ENCODE assay signal across 21 cellular contexts in the genomic region with DNA sequence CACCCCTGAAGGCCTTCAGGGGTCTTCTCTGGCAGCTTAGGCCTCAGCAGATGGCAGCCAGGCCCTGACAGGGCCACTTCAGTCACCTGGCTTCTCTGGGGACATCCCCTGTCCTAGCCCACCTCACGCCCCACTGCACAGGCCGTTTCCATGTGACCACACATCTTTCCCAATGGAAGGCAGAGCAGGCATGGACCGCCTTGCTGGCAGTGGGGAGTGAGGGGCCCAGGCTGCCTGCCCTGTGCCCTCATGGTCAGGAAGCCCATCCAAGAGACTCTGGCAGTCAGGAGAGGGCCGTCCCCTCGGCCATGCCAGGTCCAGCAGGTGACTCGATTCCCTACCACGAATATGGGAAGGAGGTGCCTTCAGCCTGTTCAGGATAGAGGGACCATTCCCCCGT. TPM values are rescaled to one million over a fixed set of nuclear protein-coding genes. Genes with fewer than 3 reads are reported as not detected.
DNase-seq lines count a peak whose midpoint lies in the region; ATAC-seq, FAIRE-seq and TF ChIP-seq lines count a peak whose summit lies in the region.
"Had no signal": no experiment of that assay in that cellular context is flagged by ENCODE, and none has a peak within 500 bp of the region (broad histone marks: within the 10 kb centered on the region; RNA-seq: fewer than 3 reads in every experiment).

No MANE protein-coding gene starts in this region.

- no peak overlapping the region for H2BK5ac ChIP-seq in H1 (ENCODE audit: low read depth, low read length)

- no peak overlapping the region for H3K56ac ChIP-seq in H1 (replicated peaks; ENCODE audit: insufficient read length, low read depth, low read length)

- H3K27ac ChIP-seq in heart right ventricle (no peak overlapping the region), H1 (ENCODE audit: low read depth, low read length) (no peak overlapping the region), thyroid gland (peak overlapping the region in 1 of 3 donors; percentile 39)
- H3K27ac ChIP-seq: 22Rv1, GM23248 had no signal

- POLR2A ChIA-PET in H1 (lab: Charles Lee; ENCODE audit: partially characterized antibody), result no interaction called here

- TF ChIP-seq EP300 in H1 (IDR thresholded peaks at IDR 0.05; ENCODE audit: borderline replicate concordance in 1 of 2, low read depth in 2 of 2, low read length in 2 of 2), result no peak

- H3K4me1 ChIP-seq in heart right ventricle (peaks cover 0 to 5% (median 0%) of the 10 kb centered on the region in 9 donors), H1 (replicated peaks in 1 of 4; ENCODE audit: control insufficient read depth in 3 of 4, insufficient read depth in 4 of 4, low read length in 3 of 4) (no peaks in the 10 kb centered on the region; a peak in 1 of 7 replicates), thyroid gland (peaks cover 18 to 22% of the 10 kb centered on the region in 2 donors)

- 94 to 95% methylated on average over 8 of the region's 8 CpGs for WGBS in heart right ventricle, 2 donors
- 86% methylated on average over 8 of the region's 8 CpGs; no CpG with 5 or more reads in 1 of the 2 experiments for WGBS in H1 (ENCODE audit: extremely low coverage in 1 of 2, insufficient coverage in 1 of 2, insufficient read length in 1 of 2, insufficient replicate concordance in 2 of 2, low coverage in 1 of 2, low lambda C conversion rate in 2 of 2, missing lambda C conversion rate in 1 of 2), 2 experiments
- WGBS in thyroid gland, 2 donors, result 78 to 88% methylated on average over 6 to 7 of the region's 8 CpGs

- peak; percentile 19 for DNase-seq in left ventricle myocardium superior
- no peak for DNase-seq in heart right ventricle
- no peak for DNase-seq in H1 (ENCODE audit: low read depth in 1 of 2, low spot score in 2 of 2)
- DNase-seq in medulla oblongata (ENCODE audit: extremely low spot score), result peak; percentile 18
- DNase-seq in thyroid gland, result peak; percentile 18 to 49
- DNase-seq in GM19240 (ENCODE audit: insufficient read length, low spot score), result no peak
- DNase-seq in activated naive CD4-positive, alpha-beta T cell treated with anti-CD3 and anti-CD28 coated beads, Interleukin-2, amount 50 U/mL, for 16 hours, result no peak
- DNase-seq in hippocampal formation (lab: John Stamatoyannopoulos, UW), result no peak
- DNase-seq: Calu3; CD4-positive, alpha-beta memory T cell; COR-L47; DMS53; DMS79 treated with DMSO at 0.1 percent for 48 hours; GF-D8; GM23248; H9; HFFc6 had no signal

- no peak overlapping the region for H2BK120ac ChIP-seq in H1 (replicated peaks; ENCODE audit: low read depth, low read length)

- no peak for TF ChIP-seq RAD21 in H1 (IDR thresholded peaks at IDR 0.05 in 1 of 2, conservative IDR thresholded peaks at IDR 0.05 in 1 of 2; ENCODE audit: low read depth in 2 of 2, low read length in 2 of 2)

- H3K23ac ChIP-seq in H1 (ENCODE audit: insufficient read length), result no peak overlapping the region

- no peaks in the 10 kb centered on the region for H3K79me2 ChIP-seq in H1 (ENCODE audit: control insufficient read depth in 1 of 2, insufficient read depth in 2 of 2, low read length in 2 of 2)

- no peak overlapping the region for H4K91ac ChIP-seq in H1 (replicated peaks; ENCODE audit: insufficient read length, low read length)

- no peak overlapping the region for H2BK20ac ChIP-seq in H1 (ENCODE audit: low read length)

- H3K4me2 ChIP-seq in H1 (ENCODE audit: insufficient read depth in 1 of 2, low read depth in 2 of 2, low read length in 2 of 2), result no peak overlapping the region

- intact Hi-C loops in left ventricle myocardium superior (cut with micrococcal nuclease), result no loop called here
- intact Hi-C loops in heart right ventricle (cut with DNase I), result loop anchor here in 1 of 10 donors (10.0 kb wide), 1 partner anchor 375 kb away; a partner anchor contains a TSS
- intact Hi-C loops in thyroid gland (cut with DNase I), result no loop called here

- H3K27me3 ChIP-seq in heart right ventricle, result no peaks in the 10 kb centered on the region
- H3K27me3 ChIP-seq in H1 (replicated peaks in 1 of 4; ENCODE audit: control insufficient read depth in 3 of 4, extremely low read depth in 1 of 4, insufficient read depth in 3 of 4, low read length in 3 of 4), result peaks cover 0 to 50% (median 16%) of the 10 kb centered on the region in 4 experiments; a peak in 5 of 7 replicates
- no peaks in the 10 kb centered on the region for H3K27me3 ChIP-seq in thyroid gland

- TF ChIP-seq CTCF in heart right ventricle (IDR thresholded peaks at IDR 0.05) (no peak), H1 (IDR thresholded peaks at IDR 0.05; ENCODE audit: control extremely low read depth in 1 of 3, insufficient read depth in 1 of 3, low read depth in 1 of 3, low read length in 3 of 3) (no peak), thyroid gland (IDR thresholded peaks at IDR 0.05) (no peak)

- no peak for FAIRE-seq in H1 (lab: Jason Lieb, UNC)
- FAIRE-seq: A204.1, GM12891, GM18507 had no signal

- H3K36me3 ChIP-seq in heart right ventricle (no peaks in the 10 kb centered on the region), H1 (ENCODE audit: control insufficient read depth in 2 of 4, insufficient read depth in 4 of 4, low read length in 3 of 4) (no peaks in the 10 kb centered on the region), thyroid gland (no peaks in the 10 kb centered on the region)

- TF ChIP-seq POLR2A in H1 (IDR thresholded peaks at IDR 0.05; ENCODE audit: control extremely low read depth in 1 of 2, low read depth in 2 of 2, low read length in 2 of 2), result no peak
- no peak for TF ChIP-seq POLR2A in thyroid gland (IDR thresholded peaks at IDR 0.05)

- no peak overlapping the region for H2BK12ac ChIP-seq in H1 (ENCODE audit: low read depth, low read length)

- CTCF ChIA-PET in H1 (lab: Charles Lee; ENCODE audit: partially characterized antibody), result interaction anchor here (0.6 to 14.9 kb wide), 7 partner anchors 7 to 775 kb away, joined by 3 to 291 read pairs (median 20); a partner anchor contains a TSS

- no peak overlapping the region for H3K18ac ChIP-seq in H1 (ENCODE audit: extremely low read depth, low read length)

- peak overlapping the region; percentile 4; the same call in 1 of the 2 replicates for H4K8ac ChIP-seq in H1 (ENCODE audit: extremely low read depth, insufficient read depth, low read length)

- H2AFZ ChIP-seq in H1 (ENCODE audit: low read length), result no peak overlapping the region
- H2AFZ ChIP-seq: GM23248 had no signal

- H3K9me3 ChIP-seq in heart right ventricle, result no peaks in the 10 kb centered on the region
- H3K9me3 ChIP-seq in H1 (ENCODE audit: insufficient read depth in 2 of 2, low read depth in 1 of 2, low read length in 1 of 2), result no peaks in the 10 kb centered on the region
- no peaks in the 10 kb centered on the region for H3K9me3 ChIP-seq in thyroid gland

- no peak overlapping the region for H3K4ac ChIP-seq in H1 (replicated peaks; ENCODE audit: insufficient read length, low read depth, low read length)

- H3K9ac ChIP-seq in H1 (replicated peaks in 1 of 4; ENCODE audit: extremely low read depth in 1 of 4, low read depth in 3 of 4, low read length in 3 of 4), result no peak overlapping the region
- H3K9ac ChIP-seq: GM23248 had no signal

- H2AK5ac ChIP-seq in H1 (ENCODE audit: low read depth, low read length), result no peak overlapping the region

- H4K20me1 ChIP-seq in H1 (replicated peaks in 1 of 2; ENCODE audit: control insufficient read depth in 1 of 2, insufficient read depth in 2 of 2, low read length in 2 of 2), result peaks cover 5 to 25% of the 10 kb centered on the region in 2 experiments

- ATAC-seq in left ventricle myocardium superior, result no peak
- ATAC-seq in heart right ventricle, result no peak

- H4K5ac ChIP-seq in H1 (ENCODE audit: insufficient read length, low read depth, low read length), result no peak overlapping the region

- no peaks in the 10 kb centered on the region; the same call in 1 of the 2 replicates for H3K23me2 ChIP-seq in H1 (ENCODE audit: low read depth, low read length)

- H3K79me1 ChIP-seq in H1 (ENCODE audit: low read depth, low read length), result peaks cover 3% of the 10 kb centered on the region

- H3K4me3 ChIP-seq in heart right ventricle, result no peak overlapping the region
- H3K4me3 ChIP-seq in H1 (ENCODE audit: extremely low read depth in 1 of 4, insufficient read depth in 2 of 4, low read depth in 3 of 4, low read length in 4 of 4), result no peak overlapping the region
- H3K4me3 ChIP-seq in thyroid gland (replicated peaks in 1 of 3), result no peak overlapping the region
- H3K4me3 ChIP-seq: GM23248 had no signal

- H2BK15ac ChIP-seq in H1 (ENCODE audit: low read length), result no peak overlapping the region

- H3K14ac ChIP-seq in H1 (ENCODE audit: insufficient read length), result no peak overlapping the region

TF ChIP-seq in H1, 55 proteins besides CTCF, POLR2A, EP300 and RAD21 (continues in another document):
- TF ChIP-seq SIN3A (conservative IDR thresholded peaks at IDR 0.05 in 1 of 2, IDR thresholded peaks at IDR 0.05 in 1 of 2; ENCODE audit: low read depth in 1 of 2, low read length in 2 of 2), result no peak
- no peak for TF ChIP-seq CBX8 (IDR thresholded peaks at IDR 0.05; ENCODE audit: borderline replicate concordance, low read depth, low read length)

RNA-seq across cellular contexts. Expression of a gene that starts 25.8 kb away (rescaled TPM):
- total RNA-seq in left ventricle myocardium superior, result 139 TPM
- total RNA-seq in heart right ventricle, result 100 to 1,000 TPM in 8 of 10 donors, 10 to 100 TPM in 2; 86.2 to 134 (median 115) TPM
- polyA plus RNA-seq in heart right ventricle, result 100 to 1,000 TPM in 1 of 2 donors, 10 to 100 TPM in 1; 77.6 to 497 TPM
- total RNA-seq in H1 (2021; fragmentation: NEBNext Ultra II Directional; extraction: Animal tissue kit (Norgen Biotek cat#: 25700)), result 19.5 and 19.6 TPM in 2 replicates
- polyA plus RNA-seq in H1 (2011; rRNA removed), result 34.1 and 107 TPM in 2 replicates
- polyA plus RNA-seq in H1 (2011; cell fraction: cytosol; rRNA removed), result 32.4 TPM
- polyA plus RNA-seq in H1 (2011; cell fraction: nucleus; rRNA removed), result 76.9 TPM
- 11.6 to 26.0 TPM (median 19.7 TPM) in 4 replicates for polyA plus RNA-seq in H1 (2012, experiment 1 of 2)
- polyA plus RNA-seq in H1 (2012, experiment 2 of 2), result 38.9 TPM
- 15.5 TPM for polyA plus RNA-seq in H1 (2013, experiment 1 of 2)
- 18.0 TPM for polyA plus RNA-seq in H1 (2013, experiment 2 of 2)
- polyA minus RNA-seq in H1 (2011; rRNA and poly(A)+ RNA removed), result 1.8 and 2.5 TPM in 2 replicates
- polyA minus RNA-seq in H1 (2011; cell fraction: cytosol; rRNA and poly(A)+ RNA removed), result 21.4 TPM
- polyA minus RNA-seq in H1 (2011; cell fraction: nucleus; rRNA and poly(A)+ RNA removed), result 16.9 TPM
- 10 to 100 TPM; 62.5 to 89.5 (median 70.0) TPM for total RNA-seq in thyroid gland

RNA-seq across cellular contexts. Expression of a gene that starts 45.9 kb away (rescaled TPM):
- total RNA-seq in left ventricle myocardium superior (127 TPM), heart right ventricle (100 to 1,000 TPM in 1 of 10 donors, 10 to 100 TPM in 9; 67.4 to 105 (median 87.9) TPM), thyroid gland (100 to 1,000 TPM in 2 of 4 donors, 10 to 100 TPM in 2; 80.8 to 116 (median 106) TPM)
- polyA plus RNA-seq in heart right ventricle (100 to 1,000 TPM in 1 of 2 donors, 10 to 100 TPM in 1; 55.3 to 144 TPM), H1 (2011; rRNA removed) (140 and 151 TPM in 2 replicates)
- total RNA-seq in H1 (2021; fragmentation: NEBNext Ultra II Directional; extraction: Animal tissue kit (Norgen Biotek cat#: 25700)), result 316 and 329 TPM in 2 replicates
- 252 TPM for polyA plus RNA-seq in H1 (2011; cell fraction: cytosol; rRNA removed)
- polyA plus RNA-seq in H1 (2011; cell fraction: nucleus; rRNA removed), result 221 TPM
- polyA plus RNA-seq in H1 (2012, experiment 1 of 2), result 305 to 468 TPM (median 341 TPM) in 4 replicates
- polyA plus RNA-seq in H1 (2012, experiment 2 of 2), result 185 TPM
- polyA plus RNA-seq in H1 (2013, experiment 1 of 2), result 190 TPM
- polyA plus RNA-seq in H1 (2013, experiment 2 of 2), result 182 TPM
- 373 and 434 TPM in 2 replicates for polyA minus RNA-seq in H1 (2011; rRNA and poly(A)+ RNA removed)
- 164 TPM for polyA minus RNA-seq in H1 (2011; cell fraction: cytosol; rRNA and poly(A)+ RNA removed)
- 201 TPM for polyA minus RNA-seq in H1 (2011; cell fraction: nucleus; rRNA and poly(A)+ RNA removed)

Comparison
In these comparisons a context has a peak if more than half of its experiments do, and no peak if none do; other contexts are left out.
1. DNase-seq: peak in left ventricle myocardium superior (single experiment), medulla oblongata (single experiment) and thyroid gland (2 of 2); none in heart right ventricle (0 of 2), H1 (0 of 2), GM19240 (single experiment), activated naive CD4-positive, alpha-beta T cell treated with anti-CD3 and anti-CD28 coated beads, Interleukin-2, amount 50 U/mL, for 16 hours (single experiment) and hippocampal formation (0 of 2).